ENCODE assay signal across 10 cellular contexts in genomic region chr20:50259705-50260479, GRCh38.
DNase-seq lines count a peak whose midpoint lies in the region; ATAC-seq and TF ChIP-seq lines count a peak whose summit lies in the region.
"Had no signal": no experiment of that assay in that cellular context is flagged by ENCODE, and none has a peak within 500 bp of the region (broad histone marks: within the 10 kb centered on the region; RNA-seq: fewer than 3 reads in every experiment).

No MANE protein-coding gene starts in this region.

- no peaks in the 10 kb centered on the region for H4K20me1 ChIP-seq in GM23248 (ENCODE audit: insufficient read depth)

- TF ChIP-seq CTCF in RWPE1 (conservative IDR thresholded peaks at IDR 0.05; ENCODE audit: low read depth), result no peak
- no peak for TF ChIP-seq CTCF in ovary (IDR thresholded peaks at IDR 0.05)

- DNase-seq in GM23248 (peak; percentile 31), RWPE1 (ENCODE audit: low spot score) (no peak), Right ventricle myocardium superior (peak; percentile 83), NCI-H2196 (lab: John Stamatoyannopoulos, UW; ENCODE audit: unreplicated experiment) (no peak), ovary (no peak)
- no peak for DNase-seq in stimulated activated CD4-positive, alpha-beta T cell treated with anti-CD3 and anti-CD28 coated beads, Interleukin-1b, Interleukin-23, amount 100 ng/mL, for 48 hours
- DNase-seq: NCI-H524 treated with DMSO at 0.1 percent for 48 hours had no signal

- no peaks in the 10 kb centered on the region for H3F3A ChIP-seq in GM23248 (ENCODE audit: insufficient read depth)

- POLR2A ChIA-PET in RWPE1 (lab: Yijun Ruan, JAX; ENCODE audit: low non-redundant PET), result no interaction called here

- H3K27me3 ChIP-seq in GM23248 (replicated peaks; ENCODE audit: insufficient read depth) (no peaks in the 10 kb centered on the region), rectal smooth muscle tissue (ENCODE audit: control insufficient read depth, insufficient read depth, low read length) (no peaks in the 10 kb centered on the region), ovary (no peaks in the 10 kb centered on the region)
- H3K27me3 ChIP-seq: hepatocyte had no signal

- H3K4me3 ChIP-seq in GM23248, result no peak overlapping the region
- H3K4me3 ChIP-seq in rectal smooth muscle tissue (ENCODE audit: low read length), result peak overlapping the region; percentile 15
- no peak overlapping the region for H3K4me3 ChIP-seq in ovary
- H3K4me3 ChIP-seq: hepatocyte had no signal

- H3K9ac ChIP-seq in GM23248 (peak overlapping the region; percentile 47), rectal smooth muscle tissue (ENCODE audit: low read length) (no peak overlapping the region)

- peak; percentile 58 for ATAC-seq in Right ventricle myocardium superior (ENCODE audit: poor library complexity)
- no peak for ATAC-seq in HG02840 (IDR thresholded peaks at IDR 0.05; ENCODE audit: low FRiP score, unreplicated experiment)

- H3K9me3 ChIP-seq in GM23248 (ENCODE audit: low read depth) (no peaks in the 10 kb centered on the region), ovary (no peaks in the 10 kb centered on the region)

- TF ChIP-seq POLR2A in ovary (IDR thresholded peaks at IDR 0.05), result no peak

- no peaks in the 10 kb centered on the region for H3K9me2 ChIP-seq in GM23248 (ENCODE audit: insufficient read depth)

- intact Hi-C loops in Right ventricle myocardium superior (cut with DNase I) (no loop called here), ovary (cut with DNase I) (no loop called here)

- CTCF ChIA-PET in RWPE1 (lab: Yijun Ruan, JAX), result no interaction called here

- TF ChIP-seq EP300 in ovary (IDR thresholded peaks at IDR 0.05), result no peak

- WGBS in GM23248 (ENCODE audit: low coverage in 1 of 2, low lambda C conversion rate in 2 of 2, missing lambda C conversion rate in 2 of 2), 2 experiments, result 31 to 34% methylated on average over 9 of the region's 9 CpGs
- 60 to 65% (median 62%) methylated on average over 9 of the region's 9 CpGs for WGBS in ovary, 3 donors

- H3K27ac ChIP-seq in GM23248 (no peak overlapping the region), RWPE1 (peak overlapping the region; percentile 29), rectal smooth muscle tissue (ENCODE audit: low read depth, low read length) (no peak overlapping the region), ovary (no peak overlapping the region)
- H3K27ac ChIP-seq: hepatocyte had no signal

- H3K79me2 ChIP-seq in GM23248 (ENCODE audit: insufficient read depth), result no peaks in the 10 kb centered on the region
- H3K79me2 ChIP-seq: hepatocyte had no signal

- in situ Hi-C loops in GM23248 (cut with MboI), result no loop called here

- H2AFZ ChIP-seq in GM23248, result peak overlapping the region; percentile 88
- H2AFZ ChIP-seq: hepatocyte had no signal

- H3K4me1 ChIP-seq in GM23248 (ENCODE audit: insufficient read depth), result peaks cover 16% of the 10 kb centered on the region
- no peaks in the 10 kb centered on the region for H3K4me1 ChIP-seq in rectal smooth muscle tissue (ENCODE audit: control insufficient read depth, insufficient read depth, low read length)
- peaks cover 1% of the 10 kb centered on the region for H3K4me1 ChIP-seq in ovary (ENCODE audit: insufficient read depth)

- H3K36me3 ChIP-seq in GM23248 (ENCODE audit: low read depth) (no peaks in the 10 kb centered on the region), rectal smooth muscle tissue (ENCODE audit: control insufficient read depth, insufficient read depth, low read length) (no peaks in the 10 kb centered on the region), ovary (no peaks in the 10 kb centered on the region)

- peak overlapping the region; percentile 21 for H3K4me2 ChIP-seq in GM23248 (ENCODE audit: unreplicated experiment)
- H3K4me2 ChIP-seq: hepatocyte had no signal

Comparison
In these comparisons a context has a peak if more than half of its experiments do, and no peak if none do; other contexts are left out.
1. DNase-seq: peak in GM23248 (single experiment) and Right ventricle myocardium superior (single experiment); none in RWPE1 (single experiment), NCI-H2196 (single experiment), stimulated activated CD4-positive, alpha-beta T cell treated with anti-CD3 and anti-CD28 coated beads, Interleukin-1b, Interleukin-23, amount 100 ng/mL, for 48 hours (single experiment) and ovary (0 of 5).